ENCODE assay signal across 9 cellular contexts in genomic region chr2:216031960-216032689, GRCh38. TPM values are rescaled to one million over a fixed set of nuclear protein-coding genes. Genes with fewer than 3 reads are reported as not detected.
DNase-seq lines count a peak whose midpoint lies in the region; ATAC-seq lines count a peak whose summit lies in the region.
"Had no signal": no experiment of that assay in that cellular context is flagged by ENCODE, and none has a peak within 500 bp of the region (broad histone marks: within the 10 kb centered on the region; RNA-seq: fewer than 3 reads in every experiment).

No MANE protein-coding gene starts in this region.

- CTCF ChIA-PET in activated naive CD4-positive, alpha-beta T cell treated with anti-CD3 and anti-CD28 coated beads for 36 hours (lab: Charles Lee): interaction anchor here (0.5 to 5.1 kb wide), 16 partner anchors 9 to 371 kb away, joined by 3 to 40 read pairs (median 4); partner anchors contain the start of gene XRCC5

- H3K9me3 Mint-ChIP-seq in activated naive CD4-positive, alpha-beta T cell treated with anti-CD3 and anti-CD28 coated beads for 36 hours: no peaks in the 10 kb centered on the region
- no peaks in the 10 kb centered on the region for H3K9me3 Mint-ChIP-seq in activated T-helper 1 cell treated with anti-CD3 and anti-CD28 coated beads, Interleukin-12 subunit alpha, Interleukin-12 subunit beta, Interleukin-2, Interleukin-4 antibody, amounts not matched to agents 30 ng/mL and 10 ng/mL and 1 ng/mL, durations not matched to agents 14 hours and 24 hours and 36 hours

- peak overlapping the region; percentile 5 for H3K4me3 Mint-ChIP-seq in activated naive CD4-positive, alpha-beta T cell treated with anti-CD3 and anti-CD28 coated beads for 36 hours
- peak overlapping the region; percentile 54 for H3K4me3 Mint-ChIP-seq in activated T-helper 1 cell treated with anti-CD3 and anti-CD28 coated beads, Interleukin-12 subunit alpha, Interleukin-12 subunit beta, Interleukin-2, Interleukin-4 antibody, amounts not matched to agents 30 ng/mL and 10 ng/mL and 1 ng/mL, durations not matched to agents 14 hours and 24 hours and 36 hours

- H3K27me3 Mint-ChIP-seq in activated naive CD4-positive, alpha-beta T cell treated with anti-CD3 and anti-CD28 coated beads for 36 hours (ENCODE audit: low read depth): no peaks in the 10 kb centered on the region
- no peaks in the 10 kb centered on the region for H3K27me3 Mint-ChIP-seq in activated T-helper 1 cell treated with anti-CD3 and anti-CD28 coated beads, Interleukin-12 subunit alpha, Interleukin-12 subunit beta, Interleukin-2, Interleukin-4 antibody, amounts not matched to agents 30 ng/mL and 10 ng/mL and 1 ng/mL, durations not matched to agents 14 hours and 24 hours and 36 hours (ENCODE audit: insufficient read depth)

- peaks cover 6% of the 10 kb centered on the region for H3K36me3 Mint-ChIP-seq in activated naive CD4-positive, alpha-beta T cell treated with anti-CD3 and anti-CD28 coated beads for 36 hours (ENCODE audit: low read depth)
- H3K36me3 Mint-ChIP-seq in activated T-helper 1 cell treated with anti-CD3 and anti-CD28 coated beads, Interleukin-12 subunit alpha, Interleukin-12 subunit beta, Interleukin-2, Interleukin-4 antibody, amounts not matched to agents 30 ng/mL and 10 ng/mL and 1 ng/mL, durations not matched to agents 14 hours and 24 hours and 36 hours (ENCODE audit: low read depth): peaks cover 23% of the 10 kb centered on the region

- intact Hi-C loops in activated naive CD4-positive, alpha-beta T cell treated with anti-CD3 and anti-CD28 coated beads for 36 hours (cut with micrococcal nuclease): loop anchor here (1.0 to 5.0 kb wide), 9 partner anchors 16 to 465 kb away; partner anchors contain the start of genes RPL37A, SMARCAL1 and XRCC5
- intact Hi-C loops in activated T-helper 1 cell treated with anti-CD3 and anti-CD28 coated beads, Interleukin-12 subunit alpha, Interleukin-12 subunit beta, Interleukin-2, Interleukin-4 antibody, amounts not matched to agents 30 ng/mL and 10 ng/mL and 1 ng/mL, durations not matched to agents 14 hours and 24 hours and 36 hours (cut with micrococcal nuclease): loop anchor here (1.0 to 2.0 kb wide), 6 partner anchors 13 to 380 kb away; partner anchors contain the start of gene SMARCAL1

- H3K27ac Mint-ChIP-seq in activated naive CD4-positive, alpha-beta T cell treated with anti-CD3 and anti-CD28 coated beads for 36 hours: peak overlapping the region; percentile 79
- peak overlapping the region; percentile 90 for H3K27ac Mint-ChIP-seq in activated T-helper 1 cell treated with anti-CD3 and anti-CD28 coated beads, Interleukin-12 subunit alpha, Interleukin-12 subunit beta, Interleukin-2, Interleukin-4 antibody, amounts not matched to agents 30 ng/mL and 10 ng/mL and 1 ng/mL, durations not matched to agents 14 hours and 24 hours and 36 hours

- peak; percentile 62 for ATAC-seq in HG02943 (IDR thresholded peaks at IDR 0.05; ENCODE audit: low read depth, unreplicated experiment)

- DNase-seq in activated naive CD4-positive, alpha-beta T cell treated with anti-CD3 and anti-CD28 coated beads for 36 hours: no peak
- DNase-seq in activated naive CD4-positive, alpha-beta T cell treated with anti-CD3 and anti-CD28 coated beads, Interleukin-2, amount 50 U/mL, for 16 hours: no peak
- DNase-seq in activated T-helper 1 cell treated with anti-CD3 and anti-CD28 coated beads, Interleukin-12 subunit alpha, Interleukin-12 subunit beta, Interleukin-2, Interleukin-4 antibody, amounts not matched to agents 30 ng/mL and 10 ng/mL and 1 ng/mL, durations not matched to agents 14 hours and 24 hours and 36 hours (ENCODE audit: low spot score): no peak
- DNase-seq in stromal cell of bone marrow (ENCODE audit: low read depth): peak; percentile 72
- no peak for DNase-seq in retina
- no peak for DNase-seq in 8988T
- no peak for DNase-seq in RPMI8226
- DNase-seq: Calu3 had no signal

- H3K4me1 Mint-ChIP-seq in activated naive CD4-positive, alpha-beta T cell treated with anti-CD3 and anti-CD28 coated beads for 36 hours (ENCODE audit: low read depth): peaks cover 26% of the 10 kb centered on the region
- H3K4me1 Mint-ChIP-seq in activated T-helper 1 cell treated with anti-CD3 and anti-CD28 coated beads, Interleukin-12 subunit alpha, Interleukin-12 subunit beta, Interleukin-2, Interleukin-4 antibody, amounts not matched to agents 30 ng/mL and 10 ng/mL and 1 ng/mL, durations not matched to agents 14 hours and 24 hours and 36 hours (ENCODE audit: low read depth): peaks cover 47% of the 10 kb centered on the region

RNA-seq across cellular contexts. Expression of gene MREG, which starts 18.8 kb away (rescaled TPM):
- 1 to 10 TPM; 3.1 to 3.9 TPM for total RNA-seq in activated naive CD4-positive, alpha-beta T cell treated with anti-CD3 and anti-CD28 coated beads for 36 hours
- 9.2 and 10.1 TPM in 2 replicates for total RNA-seq in activated T-helper 1 cell treated with anti-CD3 and anti-CD28 coated beads, Interleukin-12 subunit alpha, Interleukin-12 subunit beta, Interleukin-2, Interleukin-4 antibody, amounts not matched to agents 30 ng/mL and 10 ng/mL and 1 ng/mL, durations not matched to agents 14 hours and 24 hours and 36 hours

RNA-seq across cellular contexts. Expression of gene PECR, which starts 49.5 kb away (rescaled TPM):
- 10 to 100 TPM; 18.8 to 20.9 TPM for total RNA-seq in activated naive CD4-positive, alpha-beta T cell treated with anti-CD3 and anti-CD28 coated beads for 36 hours
- total RNA-seq in activated T-helper 1 cell treated with anti-CD3 and anti-CD28 coated beads, Interleukin-12 subunit alpha, Interleukin-12 subunit beta, Interleukin-2, Interleukin-4 antibody, amounts not matched to agents 30 ng/mL and 10 ng/mL and 1 ng/mL, durations not matched to agents 14 hours and 24 hours and 36 hours: 14.0 and 17.6 TPM in 2 replicates

RNA-seq across cellular contexts. Expression of gene TMEM169, which starts 49.6 kb away (rescaled TPM):
- under 1 TPM; 0.57 to 0.81 TPM for total RNA-seq in activated naive CD4-positive, alpha-beta T cell treated with anti-CD3 and anti-CD28 coated beads for 36 hours
- 0.93 and 2.2 TPM in 2 replicates for total RNA-seq in activated T-helper 1 cell treated with anti-CD3 and anti-CD28 coated beads, Interleukin-12 subunit alpha, Interleukin-12 subunit beta, Interleukin-2, Interleukin-4 antibody, amounts not matched to agents 30 ng/mL and 10 ng/mL and 1 ng/mL, durations not matched to agents 14 hours and 24 hours and 36 hours
